ENCODE assay signal across 23 cellular contexts in genomic region chr3:184409331-184409926, GRCh38. TPM values are rescaled to one million over a fixed set of nuclear protein-coding genes. Genes with fewer than 3 reads are reported as not detected.
"Had no signal": no experiment of that assay in that cellular context is flagged by ENCODE, and none has a peak within 500 bp of the region (broad histone marks: within the 10 kb centered on the region; RNA-seq: fewer than 3 reads in every experiment).

No MANE protein-coding gene starts in this region.

- H3K36me3 ChIP-seq: heart left ventricle, neural progenitor cell, right atrium auricular region, spleen, transverse colon, uterus had no signal

- DNase-seq: activated naive CD4-positive, alpha-beta T cell treated with anti-CD3 and anti-CD28 coated beads for 36 hours; activated naive CD8-positive, alpha-beta T cell treated with anti-CD3 and anti-CD28 coated beads, Interleukin-2, amount 10 ng/mL, durations not matched to agents 7 days and 5 days; activated T-cell treated with anti-CD3 and anti-CD28 coated beads for 4 hours; activated T-cell treated with anti-CD3 and anti-CD28 coated beads, Interleukin-2, amount 50 U/mL, for 72 hours; central memory CD4-positive, alpha-beta T cell; dermis blood vessel endothelial cell; effector CD8-positive, alpha-beta T cell; foreskin fibroblast; heart left ventricle; immature natural killer cell; left ventricle myocardium superior; naive B cell; spleen; stimulated activated naive CD8-positive, alpha-beta T cell treated with anti-CD3 and anti-CD28 coated beads, Interleukin-15, Interleukin-2, amounts not matched to agents 100 U/mL and 50 U/mL, for 24 hours; T-helper 2 cell; testis; transverse colon; uterus had no signal

- H3K4me2 ChIP-seq: neural progenitor cell had no signal

- H3K27ac ChIP-seq: heart left ventricle, neural progenitor cell, right atrium auricular region, spleen, testis, transverse colon, uterus had no signal

- H3K4me3 ChIP-seq: heart left ventricle, neural progenitor cell, right atrium auricular region, spleen, testis, transverse colon, uterus had no signal

- H3K9ac ChIP-seq: neural progenitor cell had no signal

- ATAC-seq: activated T-cell treated with anti-CD3 and anti-CD28 coated beads, Interleukin-2, amount 50 U/mL, for 72 hours; left ventricle myocardium superior; stimulated activated naive CD8-positive, alpha-beta T cell treated with anti-CD3 and anti-CD28 coated beads, Interleukin-15, Interleukin-2, amounts not matched to agents 100 U/mL and 50 U/mL, for 24 hours; WTC11 had no signal

- H3K9me3 ChIP-seq: heart left ventricle, spleen, testis, transverse colon, uterus had no signal

- H2AFZ ChIP-seq: neural progenitor cell had no signal

- H3K27me3 ChIP-seq: heart left ventricle, neural progenitor cell, right atrium auricular region, spleen, testis, transverse colon, uterus had no signal

- H3K4me1 ChIP-seq: neural progenitor cell, right atrium auricular region, spleen, testis, transverse colon, uterus had no signal

RNA-seq across cellular contexts. Expression of gene CHRD, which starts 29.6 kb away (rescaled TPM):
- total RNA-seq: activated naive CD4-positive, alpha-beta T cell treated with anti-CD3 and anti-CD28 coated beads for 36 hours; activated naive CD8-positive, alpha-beta T cell treated with anti-CD3 and anti-CD28 coated beads, Interleukin-2, amount 10 ng/mL, durations not matched to agents 7 days and 5 days; epithelial cell of proximal tubule had no signal
- polyA plus RNA-seq: immature natural killer cell had no signal

RNA-seq across cellular contexts. Expression of gene THPO, which starts 31.4 kb away (rescaled TPM):
- total RNA-seq: activated naive CD4-positive, alpha-beta T cell treated with anti-CD3 and anti-CD28 coated beads for 36 hours; activated naive CD8-positive, alpha-beta T cell treated with anti-CD3 and anti-CD28 coated beads, Interleukin-2, amount 10 ng/mL, durations not matched to agents 7 days and 5 days; activated T-cell treated with anti-CD3 and anti-CD28 coated beads, Interleukin-2, amount 50 U/mL, for 72 hours; dermis blood vessel endothelial cell; epithelial cell of proximal tubule; lung microvascular endothelial cell; transverse colon had no signal
- polyA plus RNA-seq: immature natural killer cell had no signal
